In the genomic region with DNA sequence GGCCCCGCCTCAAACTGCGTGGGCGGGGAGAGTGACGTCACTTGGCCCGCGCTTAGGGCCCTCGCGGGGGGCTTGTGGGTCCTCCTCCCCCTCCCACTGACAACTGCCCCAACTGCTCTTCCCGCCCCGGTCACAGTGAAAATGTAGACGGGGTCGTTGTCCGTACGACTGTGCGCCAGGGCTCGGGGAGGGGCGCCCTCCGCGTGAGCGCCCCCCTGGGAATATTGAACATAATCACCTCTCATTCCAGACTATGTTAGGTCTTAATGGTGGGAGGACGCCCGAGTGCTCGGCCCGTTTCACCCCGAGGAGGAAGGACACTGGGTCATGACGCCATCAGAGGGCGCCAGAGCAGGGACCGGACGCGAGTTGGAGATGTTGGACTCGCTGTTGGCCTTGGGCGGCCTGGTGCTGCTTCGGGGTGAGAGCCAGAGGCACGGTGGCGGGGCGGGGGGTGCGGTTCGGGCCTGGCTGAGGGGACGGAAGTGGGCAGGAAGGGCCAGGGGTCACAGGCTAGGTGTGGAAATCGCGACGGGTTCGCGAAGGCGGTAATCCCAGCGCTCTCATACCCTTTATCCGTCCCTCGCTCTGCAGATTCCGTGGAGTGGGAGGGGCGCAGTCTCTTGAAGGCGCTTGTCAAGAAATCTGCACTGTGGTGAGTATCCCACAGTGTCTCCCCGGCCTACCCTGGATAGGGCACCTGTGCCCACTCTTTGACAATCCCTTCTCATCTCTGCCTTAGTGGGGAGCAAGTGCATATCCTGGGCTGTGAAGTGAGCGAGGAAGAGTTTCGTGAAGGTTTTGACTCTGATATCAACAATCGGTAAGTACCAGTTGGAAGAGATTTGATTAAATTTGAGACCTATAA, we compare ENCODE assay signal across 1 cellular context.
TF ChIP-seq lines count a peak whose summit lies in the region.

A gene with protein sequence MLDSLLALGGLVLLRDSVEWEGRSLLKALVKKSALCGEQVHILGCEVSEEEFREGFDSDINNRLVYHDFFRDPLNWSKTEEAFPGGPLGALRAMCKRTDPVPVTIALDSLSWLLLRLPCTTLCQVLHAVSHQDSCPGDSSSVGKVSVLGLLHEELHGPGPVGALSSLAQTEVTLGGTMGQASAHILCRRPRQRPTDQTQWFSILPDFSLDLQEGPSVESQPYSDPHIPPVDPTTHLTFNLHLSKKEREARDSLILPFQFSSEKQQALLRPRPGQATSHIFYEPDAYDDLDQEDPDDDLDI (plus strand): TSS at position 40 of the 868 bp plus-strand sequence. CDS start 336 bp downstream, at position 376.

TF ChIP-seq in HepG2, 621 proteins besides CTCF, POLR2A, EP300 and RAD21 (continued from another document and continues in another):
- TF ChIP-seq, protein P1, sequence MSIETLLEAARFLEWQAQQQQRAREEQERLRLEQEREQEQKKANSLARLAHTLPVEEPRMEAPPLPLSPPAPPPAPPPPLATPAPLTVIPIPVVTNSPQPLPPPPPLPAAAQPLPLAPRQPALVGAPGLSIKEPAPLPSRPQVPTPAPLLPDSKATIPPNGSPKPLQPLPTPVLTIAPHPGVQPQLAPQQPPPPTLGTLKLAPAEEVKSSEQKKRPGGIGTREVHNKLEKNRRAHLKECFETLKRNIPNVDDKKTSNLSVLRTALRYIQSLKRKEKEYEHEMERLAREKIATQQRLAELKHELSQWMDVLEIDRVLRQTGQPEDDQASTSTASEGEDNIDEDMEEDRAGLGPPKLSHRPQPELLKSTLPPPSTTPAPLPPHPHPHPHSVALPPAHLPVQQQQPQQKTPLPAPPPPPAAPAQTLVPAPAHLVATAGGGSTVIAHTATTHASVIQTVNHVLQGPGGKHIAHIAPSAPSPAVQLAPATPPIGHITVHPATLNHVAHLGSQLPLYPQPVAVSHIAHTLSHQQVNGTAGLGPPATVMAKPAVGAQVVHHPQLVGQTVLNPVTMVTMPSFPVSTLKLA (IDR thresholded peaks at IDR 0.05) = no peak
- TF ChIP-seq ZNF749 (CRISPR knock-in tag; IDR thresholded peaks at IDR 0.05; ENCODE audit: borderline replicate concordance) = peak; percentile 91
- peak; percentile 41; the same call in 1 of the 2 replicates for TF ChIP-seq EED (CRISPR knock-in tag; IDR thresholded peaks at IDR 0.05)
- TF ChIP-seq XBP1 (CRISPR knock-in tag; IDR thresholded peaks at IDR 0.05) = no peak
- TF ChIP-seq, protein P2, sequence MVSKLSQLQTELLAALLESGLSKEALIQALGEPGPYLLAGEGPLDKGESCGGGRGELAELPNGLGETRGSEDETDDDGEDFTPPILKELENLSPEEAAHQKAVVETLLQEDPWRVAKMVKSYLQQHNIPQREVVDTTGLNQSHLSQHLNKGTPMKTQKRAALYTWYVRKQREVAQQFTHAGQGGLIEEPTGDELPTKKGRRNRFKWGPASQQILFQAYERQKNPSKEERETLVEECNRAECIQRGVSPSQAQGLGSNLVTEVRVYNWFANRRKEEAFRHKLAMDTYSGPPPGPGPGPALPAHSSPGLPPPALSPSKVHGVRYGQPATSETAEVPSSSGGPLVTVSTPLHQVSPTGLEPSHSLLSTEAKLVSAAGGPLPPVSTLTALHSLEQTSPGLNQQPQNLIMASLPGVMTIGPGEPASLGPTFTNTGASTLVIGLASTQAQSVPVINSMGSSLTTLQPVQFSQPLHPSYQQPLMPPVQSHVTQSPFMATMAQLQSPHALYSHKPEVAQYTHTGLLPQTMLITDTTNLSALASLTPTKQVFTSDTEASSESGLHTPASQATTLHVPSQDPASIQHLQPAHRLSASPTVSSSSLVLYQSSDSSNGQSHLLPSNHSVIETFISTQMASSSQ (IDR thresholded peaks at IDR 0.05; ENCODE audit: low read depth) = no peak
- TF ChIP-seq, protein P2 (CRISPR knock-in tag; IDR thresholded peaks at IDR 0.05; ENCODE audit: borderline replicate concordance) = peak; percentile 53
- TF ChIP-seq ZFP37 (CRISPR knock-in tag; IDR thresholded peaks at IDR 0.05; ENCODE audit: borderline replicate concordance) = no peak
- peak; percentile 22; the same call in 1 of the 2 replicates for TF ChIP-seq MEIS2 (CRISPR knock-in tag; IDR thresholded peaks at IDR 0.05)
- TF ChIP-seq PAWR (CRISPR knock-in tag; IDR thresholded peaks at IDR 0.05; ENCODE audit: borderline replicate concordance) = no peak
- TF ChIP-seq, protein P3, sequence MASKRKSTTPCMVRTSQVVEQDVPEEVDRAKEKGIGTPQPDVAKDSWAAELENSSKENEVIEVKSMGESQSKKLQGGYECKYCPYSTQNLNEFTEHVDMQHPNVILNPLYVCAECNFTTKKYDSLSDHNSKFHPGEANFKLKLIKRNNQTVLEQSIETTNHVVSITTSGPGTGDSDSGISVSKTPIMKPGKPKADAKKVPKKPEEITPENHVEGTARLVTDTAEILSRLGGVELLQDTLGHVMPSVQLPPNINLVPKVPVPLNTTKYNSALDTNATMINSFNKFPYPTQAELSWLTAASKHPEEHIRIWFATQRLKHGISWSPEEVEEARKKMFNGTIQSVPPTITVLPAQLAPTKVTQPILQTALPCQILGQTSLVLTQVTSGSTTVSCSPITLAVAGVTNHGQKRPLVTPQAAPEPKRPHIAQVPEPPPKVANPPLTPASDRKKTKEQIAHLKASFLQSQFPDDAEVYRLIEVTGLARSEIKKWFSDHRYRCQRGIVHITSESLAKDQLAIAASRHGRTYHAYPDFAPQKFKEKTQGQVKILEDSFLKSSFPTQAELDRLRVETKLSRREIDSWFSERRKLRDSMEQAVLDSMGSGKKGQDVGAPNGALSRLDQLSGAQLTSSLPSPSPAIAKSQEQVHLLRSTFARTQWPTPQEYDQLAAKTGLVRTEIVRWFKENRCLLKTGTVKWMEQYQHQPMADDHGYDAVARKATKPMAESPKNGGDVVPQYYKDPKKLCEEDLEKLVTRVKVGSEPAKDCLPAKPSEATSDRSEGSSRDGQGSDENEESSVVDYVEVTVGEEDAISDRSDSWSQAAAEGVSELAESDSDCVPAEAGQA (IDR thresholded peaks at IDR 0.05; ENCODE audit: low read depth) = peak; percentile 82
- TF ChIP-seq, protein P3 (CRISPR knock-in tag; IDR thresholded peaks at IDR 0.05; ENCODE audit: borderline replicate concordance) = no peak
- 0 out of 2 replicates have a peak, but pooled peaks have one; percentile 16 for TF ChIP-seq ZNF614 (CRISPR knock-in tag; IDR thresholded peaks at IDR 0.05; ENCODE audit: borderline replicate concordance)
- no peak for TF ChIP-seq ZNF343 (CRISPR knock-in tag; IDR thresholded peaks at IDR 0.05)
- no peak for TF ChIP-seq ZNF773 (CRISPR knock-in tag; IDR thresholded peaks at IDR 0.05; ENCODE audit: borderline replicate concordance)
- no peak for TF ChIP-seq TIGD3 (CRISPR knock-in tag; IDR thresholded peaks at IDR 0.05; ENCODE audit: borderline replicate concordance)
- peak; percentile 55; the same call in 1 of the 2 replicates for TF ChIP-seq GMEB1 (CRISPR knock-in tag; IDR thresholded peaks at IDR 0.05; ENCODE audit: borderline replicate concordance)
- TF ChIP-seq SAFB2 (CRISPR knock-in tag; IDR thresholded peaks at IDR 0.05; ENCODE audit: borderline replicate concordance, low read depth) = no peak; the same call in 1 of the 2 replicates
- TF ChIP-seq ARID2 (CRISPR knock-in tag; IDR thresholded peaks at IDR 0.05; ENCODE audit: borderline replicate concordance) = no peak
- no peak for TF ChIP-seq HMGA1 (CRISPR knock-in tag; conservative IDR thresholded peaks at IDR 0.05)
- 0 out of 2 replicates have a peak, but pooled peaks have one; percentile 81 for TF ChIP-seq ZNF572 (CRISPR knock-in tag; IDR thresholded peaks at IDR 0.05)
- TF ChIP-seq PHF21A (CRISPR knock-in tag; IDR thresholded peaks at IDR 0.05) = peak; percentile 79; the same call in 1 of the 2 replicates
- TF ChIP-seq DZIP1 (CRISPR knock-in tag; IDR thresholded peaks at IDR 0.05) = peak; percentile 90
- no peak for TF ChIP-seq ZNF503 (CRISPR knock-in tag; IDR thresholded peaks at IDR 0.05)
- no peak for TF ChIP-seq ZNF577 (CRISPR knock-in tag; IDR thresholded peaks at IDR 0.05; ENCODE audit: borderline replicate concordance, low read depth)
- no peak for TF ChIP-seq ISX (CRISPR knock-in tag; conservative IDR thresholded peaks at IDR 0.05)
- TF ChIP-seq ZNF275 (CRISPR knock-in tag; IDR thresholded peaks at IDR 0.05; ENCODE audit: borderline replicate concordance) = 0 out of 2 replicates have a peak, but pooled peaks have one; percentile 80
